In the genomic region with DNA sequence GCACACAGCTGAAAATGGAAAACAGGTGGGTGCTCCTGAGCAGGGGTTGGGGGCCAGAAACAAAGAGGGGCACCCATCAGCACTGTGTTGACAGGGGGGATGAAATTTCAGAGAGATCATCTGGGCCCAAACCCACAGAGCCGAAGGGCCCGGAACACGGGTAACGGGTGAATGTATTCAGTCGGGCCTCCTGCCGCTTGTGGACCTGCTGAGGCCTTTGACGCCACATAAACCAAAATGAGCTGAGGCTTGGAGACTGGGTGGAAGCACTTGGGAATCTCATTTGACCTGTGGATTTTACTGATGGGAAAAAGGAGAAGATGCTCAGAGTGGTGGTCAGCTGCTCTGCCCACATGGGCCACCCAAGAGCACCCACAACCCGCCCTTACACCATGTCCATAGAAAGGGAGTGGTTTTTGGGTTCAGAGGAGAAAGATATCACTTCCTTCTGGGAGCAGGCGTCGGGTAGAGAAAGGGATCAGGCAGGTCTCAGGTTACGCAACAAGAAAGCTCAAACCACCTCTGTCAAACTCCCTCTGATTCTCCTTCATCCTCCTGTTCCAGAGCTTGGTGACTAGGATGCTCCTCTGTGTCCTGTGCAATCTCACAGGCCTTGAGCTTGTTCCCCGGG, we compare ENCODE assay signal across 28 cellular contexts.
"Had no signal": no experiment of that assay in that cellular context is flagged by ENCODE, and none has a peak within 500 bp of the region (broad histone marks: within the 10 kb centered on the region; RNA-seq: fewer than 3 reads in every experiment).

No MANE protein-coding gene starts in this region.

- H3K36me3 ChIP-seq: lower lobe of right lung, right lobe of liver, thoracic aorta, tibial nerve, upper lobe of right lung, vagina had no signal

- H3K79me2 ChIP-seq: parathyroid adenoma had no signal

- H3K27ac ChIP-seq: lower lobe of right lung, parathyroid adenoma, right lobe of liver, thoracic aorta, tibial nerve, upper lobe of right lung, vagina had no signal

- H3K27ac Mint-ChIP-seq: mesothelial cell of epicardium; progenitor cell of endocrine pancreas; stimulated activated naive B cell treated with anti-CD40 and anti-IgM and Interleukin-4, amounts not matched to agents 10 μg/mL and 1 μg/mL and 100 μg/mL, for 72 hours; stimulated activated naive CD8-positive, alpha-beta T cell treated with anti-CD3 and anti-CD28 coated beads, Interleukin-15, Interleukin-2, amounts not matched to agents 100 ng/mL and 50 ng/mL, for 24 hours had no signal

- H3K4me1 Mint-ChIP-seq: mesothelial cell of epicardium, naive B cell had no signal

- H2AFZ ChIP-seq: parathyroid adenoma had no signal

- H3K27me3 ChIP-seq: dorsolateral prefrontal cortex, right lobe of liver, tibial nerve, upper lobe of right lung, vagina had no signal

- H3K36me3 Mint-ChIP-seq: mesothelial cell of epicardium; naive B cell; natural killer cell treated with Interleukin-12 subunit alpha and Interleukin-12 subunit beta and Interleukin-15 and Interleukin-18, amount 100 ng/mL, for 72 hours had no signal

- H3K4me3 ChIP-seq: dorsolateral prefrontal cortex, lower lobe of right lung, mucosa of descending colon, right lobe of liver, thoracic aorta, tibial nerve, upper lobe of right lung, vagina had no signal

- FAIRE-seq: frontal cortex, small intestine had no signal

- H3K4me3 Mint-ChIP-seq: immature natural killer cell; mesothelial cell of epicardium; naive B cell; natural killer cell treated with Interleukin-12 subunit alpha and Interleukin-12 subunit beta and Interleukin-15 and Interleukin-18, amount 100 ng/mL, for 72 hours; neural crest cell; stimulated activated naive B cell treated with anti-CD40 and anti-IgM and Interleukin-4, amounts not matched to agents 10 μg/mL and 1 μg/mL and 100 μg/mL, for 72 hours; stimulated activated naive CD8-positive, alpha-beta T cell treated with anti-CD3 and anti-CD28 coated beads, Interleukin-15, Interleukin-2, amounts not matched to agents 100 ng/mL and 50 ng/mL, for 24 hours had no signal

- H3K27me3 Mint-ChIP-seq: naive B cell; stimulated activated naive B cell treated with anti-CD40 and anti-IgM and Interleukin-4, amounts not matched to agents 10 μg/mL and 1 μg/mL and 100 μg/mL, for 72 hours had no signal

- H3K9me3 Mint-ChIP-seq: immature natural killer cell; mesothelial cell of epicardium; natural killer cell treated with Interleukin-12 subunit alpha and Interleukin-12 subunit beta and Interleukin-15 and Interleukin-18, amount 100 ng/mL, for 72 hours; neural crest cell; stimulated activated naive B cell treated with anti-CD40 and anti-IgM and Interleukin-4, amounts not matched to agents 10 μg/mL and 1 μg/mL and 100 μg/mL, for 72 hours; stimulated activated naive CD8-positive, alpha-beta T cell treated with anti-CD3 and anti-CD28 coated beads, Interleukin-15, Interleukin-2, amounts not matched to agents 100 ng/mL and 50 ng/mL, for 24 hours had no signal

- ATAC-seq: left colon; left ventricle myocardium superior; lower lobe of right lung; mucosa of descending colon; natural killer cell treated with Interleukin-12 subunit alpha and Interleukin-12 subunit beta and Interleukin-15 and Interleukin-18, amount 100 ng/mL, for 72 hours; right lobe of liver; stimulated activated naive B cell treated with anti-CD40 and anti-IgM and Interleukin-4, amounts not matched to agents 10 μg/mL and 1 μg/mL and 100 μg/mL, for 72 hours; upper lobe of right lung had no signal

- H3K4me1 ChIP-seq: lower lobe of right lung, parathyroid adenoma, right lobe of liver, upper lobe of right lung, vagina had no signal

- DNase-seq: dorsolateral prefrontal cortex; effector CD4-positive, alpha-beta T cell; erythroblast; hypothalamus; immature natural killer cell; islet precursor cell; kidney glomerular epithelial cell; left colon; left ventricle myocardium superior; lower lobe of right lung; mucosa of descending colon; naive B cell; right lobe of liver; small intestine; stimulated activated CD4-positive, alpha-beta T cell treated with anti-CD3 and anti-CD28 coated beads, Interleukin-15, amount 100 ng/mL, for 24 hours; stimulated activated CD4-positive, alpha-beta T cell treated with anti-CD3 and anti-CD28 coated beads, Interleukin-2, amount 100 ng/mL, for 48 hours; stimulated activated naive B cell treated with anti-CD40 and anti-IgM and Interleukin-4, amounts not matched to agents 10 μg/mL and 1 μg/mL and 100 μg/mL, for 72 hours; upper lobe of right lung had no signal
